ENCODE assay signal across 8 cellular contexts in genomic region chr16:83967838-83968482, GRCh38. TPM values are rescaled to one million over a fixed set of nuclear protein-coding genes. Genes with fewer than 3 reads are reported as not detected.
DNase-seq lines count a peak whose midpoint lies in the region; ATAC-seq, FAIRE-seq and TF ChIP-seq lines count a peak whose summit lies in the region.

TSS of gene NECAB2 (plus strand) at chr16:83968244. CDS start at chr16:83968649, 405 bp downstream.

- H3K36me3 ChIP-seq in CD8-positive, alpha-beta memory T cell (ENCODE audit: insufficient read depth, low read length), result no peaks in the 10 kb centered on the region
- H3K36me3 ChIP-seq in neuron (ENCODE audit: insufficient read depth, low read length) (no peaks in the 10 kb centered on the region), vagina (no peaks in the 10 kb centered on the region)

- no peaks in the 10 kb centered on the region for H3K36me3 Mint-ChIP-seq in CD8-positive, alpha-beta memory T cell

- intact Hi-C loops in vagina (cut with DNase I), result loop anchor here (10.0 kb wide), 2 partner anchors 97 to 517 kb away; no protein-coding TSS in a partner anchor

- FAIRE-seq in H54 (lab: Jason Lieb, UNC), result no peak

- TF ChIP-seq CTCF in VCaP (conservative IDR thresholded peaks at IDR 0.05) (peak; percentile 84), foreskin keratinocyte (conservative IDR thresholded peaks at IDR 0.05) (peak; percentile 61), vagina (IDR thresholded peaks at IDR 0.05) (peak in 1 of 3 experiments; percentile 58)

- no peak for ATAC-seq in foreskin keratinocyte
- no peak for ATAC-seq in GM21360 (IDR thresholded peaks at IDR 0.05; ENCODE audit: unreplicated experiment)
- ATAC-seq in GM19397 (IDR thresholded peaks at IDR 0.05; ENCODE audit: unreplicated experiment), result no peak

- H3K4me1 ChIP-seq in CD8-positive, alpha-beta memory T cell (ENCODE audit: insufficient read depth, low read length), result no peaks in the 10 kb centered on the region
- no peaks in the 10 kb centered on the region for H3K4me1 ChIP-seq in foreskin keratinocyte
- H3K4me1 ChIP-seq in neuron (ENCODE audit: insufficient read depth, low read length), result peaks cover 8% of the 10 kb centered on the region
- H3K4me1 ChIP-seq in vagina, result no peaks in the 10 kb centered on the region

- peaks cover 14 to 17% of the 10 kb centered on the region in 2 donors for H3K27me3 Mint-ChIP-seq in CD8-positive, alpha-beta memory T cell

- no peak within 1 kb of the TSS for H3K27ac Mint-ChIP-seq in CD8-positive, alpha-beta memory T cell

- TF ChIP-seq POLR2A in H54 (IDR thresholded peaks at IDR 0.05; ENCODE audit: low read depth, low read length) (no peak), vagina (IDR thresholded peaks at IDR 0.05) (no peak)

- DNase-seq in CD8-positive, alpha-beta memory T cell, result peak in 1 of 5 donors; percentile 17
- DNase-seq in H54 (ENCODE audit: insufficient read length, low spot score), result peak; percentile 90
- no peak for DNase-seq in foreskin keratinocyte
- no peak for DNase-seq in vagina (ENCODE audit: extremely low spot score in 2 of 2)

- no peaks in the 10 kb centered on the region for H3K9me3 Mint-ChIP-seq in CD8-positive, alpha-beta memory T cell

- CTCF ChIA-PET in CD8-positive, alpha-beta memory T cell (lab: Charles Lee), result no interaction called here

- H3K27ac ChIP-seq in CD8-positive, alpha-beta memory T cell (ENCODE audit: low read depth, low read length), result no peak within 1 kb of the TSS
- no peak within 1 kb of the TSS; the same call in 1 of the 2 replicates for H3K27ac ChIP-seq in VCaP
- no peak within 1 kb of the TSS for H3K27ac ChIP-seq in foreskin keratinocyte
- no peak within 1 kb of the TSS for H3K27ac ChIP-seq in vagina

- no peaks in the 10 kb centered on the region for H3K27me3 ChIP-seq in CD8-positive, alpha-beta memory T cell (ENCODE audit: insufficient read depth, low read length, poor library complexity, severe bottlenecking)
- H3K27me3 ChIP-seq in foreskin keratinocyte (peaks cover 41% of the 10 kb centered on the region), neuron (ENCODE audit: insufficient read depth, low read length) (no peaks in the 10 kb centered on the region), vagina (no peaks in the 10 kb centered on the region)

- H3K4me3 Mint-ChIP-seq in CD8-positive, alpha-beta memory T cell, result peak within 1 kb of the TSS; percentile 33 to 79 (median 59)

- H3K4me3 ChIP-seq in CD8-positive, alpha-beta memory T cell (ENCODE audit: low read length), result no peak within 1 kb of the TSS
- H3K4me3 ChIP-seq in neuron (ENCODE audit: low read length) (peak within 1 kb of the TSS; percentile 46), vagina (peak within 1 kb of the TSS in 1 of 2 donors; percentile 39)

- H3K9me3 ChIP-seq in CD8-positive, alpha-beta memory T cell (ENCODE audit: low read length), result no peaks in the 10 kb centered on the region
- H3K9me3 ChIP-seq in neuron (ENCODE audit: low read length) (no peaks in the 10 kb centered on the region), vagina (no peaks in the 10 kb centered on the region)

- peaks cover 2 to 7% (median 5%) of the 10 kb centered on the region in 3 donors for H3K4me1 Mint-ChIP-seq in CD8-positive, alpha-beta memory T cell

- no peak within 1 kb of the TSS for H2AFZ ChIP-seq in neuron (ENCODE audit: low read depth, low read length)

- POLR2A ChIA-PET in CD8-positive, alpha-beta memory T cell (lab: Charles Lee), result no interaction called here

RNA-seq across cellular contexts. Expression of gene NECAB2, which starts in this region (rescaled TPM):
- total RNA-seq in CD8-positive, alpha-beta memory T cell, result not detected
- not detected for polyA plus RNA-seq in CD8-positive, alpha-beta memory T cell
- not detected in 2 replicates for total RNA-seq in foreskin keratinocyte
- not detected in 2 replicates for polyA plus RNA-seq in foreskin keratinocyte
- not detected for total RNA-seq in vagina
